In the genomic region with DNA sequence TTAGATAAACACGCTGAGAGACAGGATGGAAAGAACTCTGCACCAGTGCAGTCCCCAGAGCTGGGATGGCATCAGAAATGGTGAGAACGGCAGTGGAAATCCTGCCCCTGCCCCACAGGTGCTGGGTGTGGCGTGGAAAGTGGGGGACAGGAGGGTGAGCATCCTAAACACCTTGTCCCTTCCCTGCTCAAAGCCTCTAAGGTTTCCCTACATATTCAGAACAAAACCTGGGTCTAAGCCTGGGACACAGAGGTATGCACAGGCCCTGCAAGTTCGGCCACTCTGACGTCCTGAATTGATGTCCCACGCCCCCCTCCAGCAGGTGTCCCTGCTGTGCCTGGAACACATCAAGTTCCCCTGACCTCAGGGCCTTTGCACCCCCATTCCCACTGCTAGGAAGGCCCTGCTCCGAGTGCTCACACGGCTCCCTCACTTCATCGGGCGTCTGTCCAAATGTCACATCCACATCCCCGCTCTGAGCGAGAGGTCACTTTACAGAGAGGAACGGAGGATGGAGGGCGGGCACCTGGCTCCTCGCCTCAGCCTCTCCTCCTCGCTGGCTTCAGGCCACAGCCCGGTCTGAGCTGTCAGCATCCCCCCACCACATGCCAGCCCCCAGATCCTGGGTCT, we compare ENCODE assay signal across 22 cellular contexts.
"Had no signal": no experiment of that assay in that cellular context is flagged by ENCODE, and none has a peak within 500 bp of the region (broad histone marks: within the 10 kb centered on the region; RNA-seq: fewer than 3 reads in every experiment).

No MANE protein-coding gene starts in this region.

- H3K4me3 Mint-ChIP-seq: activated CD4-positive, alpha-beta memory T cell treated with anti-CD3 and anti-CD28 coated beads for 36 hours; activated naive CD4-positive, alpha-beta T cell treated with anti-CD3 and anti-CD28 coated beads, Interleukin-2, amount 10 ng/mL, durations not matched to agents 7 days and 5 days; mesothelial cell of epicardium; naive thymus-derived CD8-positive, alpha-beta T cell; neural progenitor cell; stimulated activated naive CD8-positive, alpha-beta T cell treated with anti-CD3 and anti-CD28 coated beads, Interleukin-15, Interleukin-2, amounts not matched to agents 100 ng/mL and 50 ng/mL, for 24 hours had no signal

- H3K36me3 Mint-ChIP-seq: activated CD4-positive, alpha-beta memory T cell treated with anti-CD3 and anti-CD28 coated beads for 36 hours; activated naive CD4-positive, alpha-beta T cell treated with anti-CD3 and anti-CD28 coated beads, Interleukin-2, amount 10 ng/mL, durations not matched to agents 7 days and 5 days; mesothelial cell of epicardium; neural progenitor cell had no signal

- H3K4me1 Mint-ChIP-seq: activated naive CD4-positive, alpha-beta T cell treated with anti-CD3 and anti-CD28 coated beads, Interleukin-2, amount 10 ng/mL, durations not matched to agents 7 days and 5 days; mesothelial cell of epicardium; naive thymus-derived CD8-positive, alpha-beta T cell had no signal

- H3K9ac ChIP-seq: neural progenitor cell had no signal

- H3K27ac ChIP-seq: foreskin keratinocyte, left lung, neural progenitor cell, ovary, psoas muscle, right atrium auricular region, tibial artery, uterus had no signal

- H3K36me3 ChIP-seq: left lung, neural progenitor cell, ovary, right atrium auricular region, tibial artery, uterus had no signal

- H3K9me3 ChIP-seq: ovary, psoas muscle, right atrium auricular region had no signal

- DNase-seq: activated CD4-positive, alpha-beta memory T cell treated with anti-CD3 and anti-CD28 coated beads for 36 hours; activated CD4-positive, alpha-beta T cell treated with anti-CD3 and anti-CD28 coated beads for 48 hours; activated naive CD4-positive, alpha-beta T cell treated with anti-CD3 and anti-CD28 coated beads, Interleukin-2, amount 10 ng/mL, durations not matched to agents 7 days and 5 days; activated T-cell treated with anti-CD3 and anti-CD28 coated beads, Interleukin-2, amount 50 U/mL, for 48 hours; amygdala; cortex of kidney; effector CD4-positive, alpha-beta T cell; foreskin keratinocyte; kidney glomerular epithelial cell; left lung; ovary; psoas muscle; stimulated activated CD4-positive, alpha-beta T cell treated with anti-CD3 and anti-CD28 coated beads, Interleukin-12 subunit alpha, Interleukin-12 subunit beta, amount 100 ng/mL, for 4 hours; stimulated activated CD4-positive, alpha-beta T cell treated with anti-CD3 and anti-CD28 coated beads, Interleukin-4, amount 100 ng/mL, for 4 hours; substantia nigra; uterus had no signal

- H3K4me3 ChIP-seq: left lung, neural progenitor cell, ovary, psoas muscle, right atrium auricular region, tibial artery, uterus had no signal

- H3K27me3 ChIP-seq: neural progenitor cell, ovary, right atrium auricular region, uterus had no signal

- H2AFZ ChIP-seq: neural progenitor cell had no signal

- H3K4me1 ChIP-seq: foreskin keratinocyte, neural progenitor cell, psoas muscle, right atrium auricular region, tibial artery, uterus had no signal

- H3K4me2 ChIP-seq: neural progenitor cell had no signal

- H3K27ac Mint-ChIP-seq: activated CD4-positive, alpha-beta memory T cell treated with anti-CD3 and anti-CD28 coated beads for 36 hours; activated naive CD4-positive, alpha-beta T cell treated with anti-CD3 and anti-CD28 coated beads, Interleukin-2, amount 10 ng/mL, durations not matched to agents 7 days and 5 days; mesothelial cell of epicardium; neural progenitor cell; stimulated activated naive CD8-positive, alpha-beta T cell treated with anti-CD3 and anti-CD28 coated beads, Interleukin-15, Interleukin-2, amounts not matched to agents 100 ng/mL and 50 ng/mL, for 24 hours had no signal
